In genomic region chr3:15606434-15606891, GRCh38 we compare ENCODE assay signal across 16 cellular contexts. TPM values are rescaled to one million over a fixed set of nuclear protein-coding genes. Genes with fewer than 3 reads are reported as not detected.
A peak's percentile ranks its signal among the peaks of the same experiment; 100 is the strongest.
DNase-seq lines count a peak whose midpoint lies in the region; ATAC-seq and TF ChIP-seq lines count a peak whose summit lies in the region.
"Had no signal": no experiment of that assay in that cellular context is flagged by ENCODE, and none has a peak within 500 bp of the region (broad histone marks: within the 10 kb centered on the region; RNA-seq: fewer than 3 reads in every experiment).

No MANE protein-coding gene starts in this region.

- intact Hi-C loops in PC-3 (cut with micrococcal nuclease), result no loop called here
- intact Hi-C loops in right lobe of liver (cut with DNase I), result no loop called here
- intact Hi-C loops in testis (cut with DNase I; ENCODE audit: low total_unique reads), result no loop called here
- intact Hi-C loops in sciatic nerve (cut with DNase I), result no loop called here
- intact Hi-C loops in cardiac septum (cut with DNase I), result no loop called here

- H3K4me3 ChIP-seq in PC-3 (ENCODE audit: low read length) (no peak overlapping the region), epithelial cell of proximal tubule (ENCODE audit: low read depth, low read length) (no peak overlapping the region), right lobe of liver (no peak overlapping the region), testis (no peak overlapping the region)
- H3K4me3 ChIP-seq: ascending aorta, HAP-1 had no signal

- H3K27ac ChIP-seq in PC-3 (ENCODE audit: low read length) (no peak overlapping the region), right lobe of liver (peak overlapping the region; percentile 9 to 84 (median 15)), testis (peak overlapping the region in 1 of 2 donors; percentile 77)
- H3K27ac ChIP-seq: ascending aorta had no signal

- no peaks in the 10 kb centered on the region for H4K20me1 ChIP-seq in PC-3 (ENCODE audit: low read length)

- H3K27me3 ChIP-seq in PC-3 (ENCODE audit: low read length) (no peaks in the 10 kb centered on the region), right lobe of liver (no peaks in the 10 kb centered on the region), testis (no peaks in the 10 kb centered on the region)
- H3K27me3 ChIP-seq: ascending aorta had no signal

- no peaks in the 10 kb centered on the region for H3K9me3 ChIP-seq in PC-3 (ENCODE audit: low read length)
- H3K9me3 ChIP-seq in right lobe of liver, result no peaks in the 10 kb centered on the region
- H3K9me3 ChIP-seq in testis, result no peaks in the 10 kb centered on the region
- H3K9me3 ChIP-seq: ascending aorta, HAP-1 had no signal

- 0 out of 2 replicates have a peak, but pooled peaks cover 6% of the 10 kb centered on the region for H3K79me2 ChIP-seq in PC-3 (ENCODE audit: low read length)

- H3K4me2 ChIP-seq in PC-3 (ENCODE audit: low read length), result no peak overlapping the region

- no peak overlapping the region for H2AFZ ChIP-seq in PC-3 (ENCODE audit: low read length)

- TF ChIP-seq CTCF in PC-3 (conservative IDR thresholded peaks at IDR 0.05; ENCODE audit: low read depth, low read length) (no peak), epithelial cell of proximal tubule (conservative IDR thresholded peaks at IDR 0.05; ENCODE audit: low read depth, low read length) (no peak), right lobe of liver (IDR thresholded peaks at IDR 0.05) (no peak), testis (IDR thresholded peaks at IDR 0.05) (no peak)

- no peak overlapping the region for H3K9ac ChIP-seq in PC-3 (ENCODE audit: low read length)

- TF ChIP-seq POLR2A in right lobe of liver (IDR thresholded peaks at IDR 0.05), result peak; percentile 20
- TF ChIP-seq POLR2A in testis (IDR thresholded peaks at IDR 0.05), result no peak

- DNase-seq in PC-3, result peak; percentile 40
- peak; percentile 75 for DNase-seq in epithelial cell of proximal tubule (ENCODE audit: low read depth)
- DNase-seq in right lobe of liver, result peak in 1 of 3 donors; percentile 69
- peak; percentile 37 for DNase-seq in testis
- no peak for DNase-seq in NCI-H2107 (lab: John Stamatoyannopoulos, UW)
- no peak for DNase-seq in sciatic nerve (ENCODE audit: low spot score)
- no peak for DNase-seq in cardiac septum (ENCODE audit: low spot score)
- DNase-seq: activated CD4-positive, alpha-beta T cell treated with anti-CD3 and anti-CD28 coated beads for 48 hours; activated T-cell treated with anti-CD3 and anti-CD28 coated beads, Interleukin-2, amount 50 U/mL, for 72 hours; CD4-positive, alpha-beta T cell; NCI-H1417; NCI-H524; RPMI8226 had no signal

- CTCF ChIA-PET in PC-3 (lab: Charles Lee), result interaction anchor here (0.6 kb wide), 2 partner anchors 246 to 715 kb away, joined by 3 to 6 read pairs; no protein-coding TSS in a partner anchor

- ATAC-seq in PC-3 (no peak), right lobe of liver (peak; percentile 41 to 62 (median 47)), HG03135 (IDR thresholded peaks at IDR 0.05; ENCODE audit: unreplicated experiment) (no peak), sciatic nerve (no peak)
- ATAC-seq: activated T-cell treated with anti-CD3 and anti-CD28 coated beads, Interleukin-2, amount 50 U/mL, for 72 hours had no signal

- H3K36me3 ChIP-seq in PC-3 (ENCODE audit: low read depth, low read length) (no peaks in the 10 kb centered on the region), right lobe of liver (no peaks in the 10 kb centered on the region), testis (ENCODE audit: low read depth, missing control alignments) (no peaks in the 10 kb centered on the region)
- H3K36me3 ChIP-seq: ascending aorta, HAP-1 had no signal

- BruUV-seq in PC-3 (replicated peaks; lab: Mats Ljungman, UMichigan), result no TSS peak

- H3F3A ChIP-seq in PC-3 (ENCODE audit: low read length, unreplicated experiment), result no peaks in the 10 kb centered on the region

- POLR2A ChIA-PET in PC-3 (lab: Charles Lee; ENCODE audit: unreplicated experiment), result no interaction called here

- H3K9me2 ChIP-seq in PC-3 (replicated peaks; ENCODE audit: low read length), result no peaks in the 10 kb centered on the region

- WGBS in right lobe of liver (ENCODE audit: insufficient coverage, low coverage, low lambda C conversion rate, missing lambda C conversion rate), result 23% methylated on average over 2 of the region's 2 CpGs
- WGBS in testis, 2 donors, result 58 to 70% methylated on average over 2 of the region's 2 CpGs

- peaks cover 25% of the 10 kb centered on the region for H3K4me1 ChIP-seq in PC-3 (ENCODE audit: insufficient read depth, low read length)
- peaks cover 0 to 86% (median 41%) of the 10 kb centered on the region in 4 donors for H3K4me1 ChIP-seq in right lobe of liver
- peaks cover 32% of the 10 kb centered on the region for H3K4me1 ChIP-seq in testis

RNA-seq across cellular contexts. Expression of gene BTD, which starts 4.9 kb away (rescaled TPM):
- total RNA-seq in PC-3 (2014; rRNA removed), result 11.7 and 17.1 TPM in 2 replicates
- total RNA-seq in epithelial cell of proximal tubule, result 12.1 and 16.0 TPM in 2 replicates
- 10 to 100 TPM; 47.5 to 70.3 (median 54.5) TPM for total RNA-seq in right lobe of liver
- total RNA-seq in testis, result 10 to 100 TPM; 31.3 to 44.7 TPM
- polyA plus RNA-seq in testis (ENCODE audit: insufficient read depth, low read depth, low replicate concordance), result 54.7 TPM
- total RNA-seq in sciatic nerve, result 22.5 TPM
- 7.7 TPM for total RNA-seq in cardiac septum

RNA-seq across cellular contexts. Expression of gene HACL1, which starts 5.1 kb away (rescaled TPM):
- 20.3 and 25.5 TPM in 2 replicates for total RNA-seq in PC-3 (2014; rRNA removed)
- 17.9 and 22.1 TPM in 2 replicates for total RNA-seq in epithelial cell of proximal tubule
- 10 to 100 TPM; 28.9 to 37.4 (median 32.9) TPM for total RNA-seq in right lobe of liver
- 10 to 100 TPM; 35.7 to 44.3 TPM for total RNA-seq in testis
- 42.2 TPM for polyA plus RNA-seq in testis (ENCODE audit: insufficient read depth, low read depth, low replicate concordance)
- 25.3 TPM for total RNA-seq in sciatic nerve
- total RNA-seq in cardiac septum, result 12.6 TPM

Comparison
In these comparisons a context has a peak if more than half of its experiments do, and no peak if none do; other contexts are left out.
1. ATAC-seq: peak in right lobe of liver (4 of 4); none in PC-3 (single experiment), HG03135 (single experiment) and sciatic nerve (single experiment).
2. DNase-seq: peak in PC-3 (single experiment), epithelial cell of proximal tubule (single experiment) and testis (single experiment); none in NCI-H2107 (single experiment), sciatic nerve (single experiment) and cardiac septum (single experiment).